Comparison of ENCODE assay signal across 1 cellular context in genomic region chr13:109672545-109672944, GRCh38.
TF ChIP-seq lines count a peak whose summit lies in the region.

No MANE protein-coding gene starts in this region.

TF ChIP-seq in GM23338, 12 proteins besides CTCF, POLR2A, EP300 and RAD21 (continued from another document):
- TF ChIP-seq REST (IDR thresholded peaks at IDR 0.05; ENCODE audit: unreplicated experiment): no peak
- TF ChIP-seq JUNB (IDR thresholded peaks at IDR 0.05; ENCODE audit: unreplicated experiment): no peak
- no peak for TF ChIP-seq ZNF114 (CRISPR knock-in tag; IDR thresholded peaks at IDR 0.05)
